In the genomic region with DNA sequence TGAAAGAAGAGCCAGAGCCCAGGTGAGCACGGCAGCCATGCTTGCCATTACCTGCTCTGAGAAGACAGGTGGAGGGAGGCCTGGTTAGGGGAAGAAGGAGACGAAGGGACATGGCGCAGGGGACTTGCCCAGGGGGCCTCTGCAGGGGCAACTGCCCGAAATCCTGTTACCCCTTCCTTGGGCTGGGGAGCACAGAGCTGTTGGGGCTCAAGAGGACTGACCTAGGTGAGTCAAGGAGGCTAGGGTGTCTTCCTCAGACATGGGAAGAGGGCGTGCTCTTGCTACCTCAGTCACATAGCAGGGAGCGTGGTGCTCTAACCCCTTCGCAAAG, we compare ENCODE assay signal across 11 cellular contexts. TPM values are rescaled to one million over a fixed set of nuclear protein-coding genes. Genes with fewer than 3 reads are reported as not detected.
DNase-seq lines count a peak whose midpoint lies in the region; ATAC-seq and TF ChIP-seq lines count a peak whose summit lies in the region.
"Had no signal": no experiment of that assay in that cellular context is flagged by ENCODE, and none has a peak within 500 bp of the region (broad histone marks: within the 10 kb centered on the region; RNA-seq: fewer than 3 reads in every experiment).

APOA5 (minus strand) TSS at position 67 of the 331 bp plus-strand sequence; CDS start at position 48, 19 bp downstream.

- no peaks in the 10 kb centered on the region for H3K27me3 ChIP-seq in right lobe of liver
- H3K27me3 ChIP-seq: transverse colon had no signal

- peaks cover 0 to 7% (median 0%) of the 10 kb centered on the region in 4 donors for H3K36me3 ChIP-seq in right lobe of liver
- H3K36me3 ChIP-seq: transverse colon had no signal

- DNase-seq in activated naive CD4-positive, alpha-beta T cell treated with anti-CD3 and anti-CD28 coated beads for 36 hours: no peak
- DNase-seq in right lobe of liver: no peak
- DNase-seq in type B pancreatic cell (ENCODE audit: extremely low spot score, unreplicated experiment): no peak
- DNase-seq in activated T-cell treated with anti-CD3 and anti-CD28 coated beads for 4 hours: no peak
- no peak for DNase-seq in NOMO-1 (lab: John Stamatoyannopoulos, UW; ENCODE audit: unreplicated experiment in 2 of 2)
- DNase-seq: DMS79 treated with DMSO at 0.1 percent for 48 hours, GOT3 had no signal

- no peaks in the 10 kb centered on the region for H3K9me3 Mint-ChIP-seq in activated naive CD4-positive, alpha-beta T cell treated with anti-CD3 and anti-CD28 coated beads, Interleukin-2, amount 50 U/mL, for 24 hours
- H3K9me3 Mint-ChIP-seq in activated naive CD4-positive, alpha-beta T cell treated with anti-CD3 and anti-CD28 coated beads for 36 hours: no peaks in the 10 kb centered on the region
- peaks cover 0 to under 1% (median 0%) of the 10 kb centered on the region in 5 experiments for H3K9me3 Mint-ChIP-seq in brain
- no peaks in the 10 kb centered on the region for H3K9me3 Mint-ChIP-seq in type B pancreatic cell

- no peaks in the 10 kb centered on the region for H3K27me3 Mint-ChIP-seq in activated naive CD4-positive, alpha-beta T cell treated with anti-CD3 and anti-CD28 coated beads, Interleukin-2, amount 50 U/mL, for 24 hours
- H3K27me3 Mint-ChIP-seq in activated naive CD4-positive, alpha-beta T cell treated with anti-CD3 and anti-CD28 coated beads for 36 hours (ENCODE audit: low read depth): no peaks in the 10 kb centered on the region
- H3K27me3 Mint-ChIP-seq in brain (peaks cover 17% of the 10 kb centered on the region), type B pancreatic cell (peaks cover 3% of the 10 kb centered on the region)

- peak within 1 kb of the TSS; percentile 8 for H3K27ac Mint-ChIP-seq in activated naive CD4-positive, alpha-beta T cell treated with anti-CD3 and anti-CD28 coated beads, Interleukin-2, amount 50 U/mL, for 24 hours
- no peak within 1 kb of the TSS for H3K27ac Mint-ChIP-seq in activated naive CD4-positive, alpha-beta T cell treated with anti-CD3 and anti-CD28 coated beads for 36 hours
- H3K27ac Mint-ChIP-seq in brain: peak within 1 kb of the TSS; percentile 34 to 80 (median 66)
- peak within 1 kb of the TSS; percentile 77 for H3K27ac Mint-ChIP-seq in type B pancreatic cell

- intact Hi-C loops in activated naive CD4-positive, alpha-beta T cell treated with anti-CD3 and anti-CD28 coated beads for 36 hours (cut with micrococcal nuclease): loop anchor here (1.0 kb wide), 2 partner anchors 45 to 315 kb away; no protein-coding TSS in a partner anchor
- intact Hi-C loops in right lobe of liver (cut with DNase I): loop anchor here in 1 of 2 donors (5.0 kb wide), 1 partner anchor 46 kb away; the partner anchor contains the start of gene APOA1

- no peak for TF ChIP-seq CTCF in brain (conservative IDR thresholded peaks at IDR 0.05)
- TF ChIP-seq CTCF in right lobe of liver (IDR thresholded peaks at IDR 0.05): no peak
- TF ChIP-seq CTCF in type B pancreatic cell (conservative IDR thresholded peaks at IDR 0.05): no peak

- no peaks in the 10 kb centered on the region for H3K9me3 ChIP-seq in right lobe of liver
- H3K9me3 ChIP-seq: transverse colon had no signal

- peaks cover 7% of the 10 kb centered on the region for H3K36me3 Mint-ChIP-seq in activated naive CD4-positive, alpha-beta T cell treated with anti-CD3 and anti-CD28 coated beads, Interleukin-2, amount 50 U/mL, for 24 hours
- H3K36me3 Mint-ChIP-seq in activated naive CD4-positive, alpha-beta T cell treated with anti-CD3 and anti-CD28 coated beads for 36 hours (ENCODE audit: low read depth): peaks cover 5% of the 10 kb centered on the region
- peaks cover 5% of the 10 kb centered on the region for H3K36me3 Mint-ChIP-seq in brain
- H3K36me3 Mint-ChIP-seq in type B pancreatic cell: peaks cover 4% of the 10 kb centered on the region

- H3K4me3 ChIP-seq in right lobe of liver: peak within 1 kb of the TSS; percentile 10 to 90 (median 82)
- H3K4me3 ChIP-seq: transverse colon had no signal

- ATAC-seq in right lobe of liver (peak; percentile 2 to 13 (median 8)), HG03025 (IDR thresholded peaks at IDR 0.05; ENCODE audit: low FRiP score, unreplicated experiment) (no peak)

- CTCF ChIA-PET in activated naive CD4-positive, alpha-beta T cell treated with anti-CD3 and anti-CD28 coated beads for 36 hours (lab: Charles Lee): interaction anchor here (0.6 to 10.2 kb wide), 30 partner anchors 8 to 388 kb away, joined by 3 to 134 read pairs (median 5); partner anchors contain the start of genes APOA1, APOA4 and SIK3

- no peak within 1 kb of the TSS for H3K4me3 Mint-ChIP-seq in activated naive CD4-positive, alpha-beta T cell treated with anti-CD3 and anti-CD28 coated beads, Interleukin-2, amount 50 U/mL, for 24 hours
- no peak within 1 kb of the TSS for H3K4me3 Mint-ChIP-seq in activated naive CD4-positive, alpha-beta T cell treated with anti-CD3 and anti-CD28 coated beads for 36 hours
- H3K4me3 Mint-ChIP-seq in brain (peak within 1 kb of the TSS in 4 of 5 experiments; percentile 59 to 82 (median 60)), type B pancreatic cell (peak within 1 kb of the TSS; percentile 77)

- peak within 1 kb of the TSS; percentile 34 to 83 (median 73) for H3K27ac ChIP-seq in right lobe of liver
- H3K27ac ChIP-seq: transverse colon had no signal

- peaks cover 24% of the 10 kb centered on the region for H3K4me1 Mint-ChIP-seq in activated naive CD4-positive, alpha-beta T cell treated with anti-CD3 and anti-CD28 coated beads, Interleukin-2, amount 50 U/mL, for 24 hours
- H3K4me1 Mint-ChIP-seq in activated naive CD4-positive, alpha-beta T cell treated with anti-CD3 and anti-CD28 coated beads for 36 hours (ENCODE audit: low read depth): peaks cover 16% of the 10 kb centered on the region
- H3K4me1 Mint-ChIP-seq in brain (peaks cover 27% of the 10 kb centered on the region), type B pancreatic cell (ENCODE audit: unreplicated experiment) (peaks cover 19% of the 10 kb centered on the region)

- no CpG with 5 or more reads among the region's 7 CpGs for WGBS in right lobe of liver (ENCODE audit: insufficient coverage, low coverage, low lambda C conversion rate, missing lambda C conversion rate)

- TF ChIP-seq POLR2A in right lobe of liver (IDR thresholded peaks at IDR 0.05): no peak

- H3K4me1 ChIP-seq in right lobe of liver: peaks cover 0 to 52% (median 5%) of the 10 kb centered on the region in 4 donors

RNA-seq across cellular contexts. Expression of gene APOA5, which starts in this region (rescaled TPM):
- total RNA-seq in activated naive CD4-positive, alpha-beta T cell treated with anti-CD3 and anti-CD28 coated beads for 36 hours: not detected
- polyA plus RNA-seq in brain (ENCODE audit: insufficient read depth, low read depth, low replicate concordance): not detected
- 1,000 to 10,000 TPM in 1 of 6 experiments, 100 to 1,000 TPM in 4, 10 to 100 TPM in 1; 57.8 to 1,064 (median 724) TPM for total RNA-seq in right lobe of liver
- total RNA-seq in type B pancreatic cell (ENCODE audit: low replicate concordance): 0.95 TPM in 1 of 2 replicates, not detected in the other
- total RNA-seq: transverse colon had no signal

Comparison
In these comparisons a context has a peak if more than half of its experiments do, and no peak if none do; other contexts are left out.
1. RNA of gene APOA5 (total RNA-seq): 57.8 to 1,064 TPM in right lobe of liver; 0.95 TPM in type B pancreatic cell and not detected in activated naive CD4-positive, alpha-beta T cell treated with anti-CD3 and anti-CD28 coated beads for 36 hours; every median in the first group is over 10 times any median in the second.
2. H3K4me3 Mint-ChIP-seq: peak in brain (4 of 5) and type B pancreatic cell (single experiment); none in activated naive CD4-positive, alpha-beta T cell treated with anti-CD3 and anti-CD28 coated beads, Interleukin-2, amount 50 U/mL, for 24 hours (single experiment) and activated naive CD4-positive, alpha-beta T cell treated with anti-CD3 and anti-CD28 coated beads for 36 hours (single experiment).